ENCODE assay signal across 18 cellular contexts in the genomic region with DNA sequence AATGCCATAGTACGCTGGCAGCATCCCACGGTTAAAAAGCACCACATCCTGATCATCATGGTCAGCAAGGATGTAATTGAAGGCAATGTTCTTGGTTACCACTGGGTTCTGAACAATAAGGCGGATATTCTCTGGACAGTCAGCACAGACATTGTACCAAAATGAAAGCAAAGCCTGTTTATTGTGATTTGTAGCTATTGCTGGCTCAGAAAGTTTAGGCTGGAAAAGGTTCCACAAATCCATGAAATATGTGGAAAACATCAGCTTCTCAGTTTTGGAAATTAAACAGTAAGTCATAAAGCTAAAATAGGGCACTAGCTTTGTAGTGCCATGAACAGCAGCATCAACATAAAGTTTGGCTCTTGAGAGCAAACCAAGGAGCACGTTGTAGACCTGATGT.
"Had no signal": no experiment of that assay in that cellular context is flagged by ENCODE, and none has a peak within 500 bp of the region (broad histone marks: within the 10 kb centered on the region; RNA-seq: fewer than 3 reads in every experiment).

No MANE protein-coding gene starts in this region.

- H3K4me1 Mint-ChIP-seq: stimulated activated naive B cell treated with anti-CD40 and anti-IgM and Interleukin-4, amounts not matched to agents 10 μg/mL and 1 μg/mL and 100 μg/mL, for 72 hours had no signal

- H3K27me3 Mint-ChIP-seq: activated CD4-positive, alpha-beta memory T cell treated with anti-CD3 and anti-CD28 coated beads, Interleukin-2, amount 10 ng/mL, durations not matched to agents 7 days and 5 days; dendritic cell treated with granulocyte-macrophage colony-stimulating factor and Interleukin-4, amounts not matched to agents 40 ng/mL and 50 ng/mL, for 4 days; effector memory CD8-positive, alpha-beta T cell; stimulated activated naive B cell treated with anti-CD40 and anti-IgM and Interleukin-4, amounts not matched to agents 10 μg/mL and 1 μg/mL and 100 μg/mL, for 72 hours had no signal

- H3K4me3 Mint-ChIP-seq: activated CD4-positive, alpha-beta memory T cell treated with anti-CD3 and anti-CD28 coated beads, Interleukin-2, amount 10 ng/mL, durations not matched to agents 7 days and 5 days; dendritic cell treated with granulocyte-macrophage colony-stimulating factor and Interleukin-4, amounts not matched to agents 40 ng/mL and 50 ng/mL, for 4 days; effector memory CD8-positive, alpha-beta T cell; stimulated activated naive B cell treated with anti-CD40 and anti-IgM and Interleukin-4, amounts not matched to agents 10 μg/mL and 1 μg/mL and 100 μg/mL, for 72 hours had no signal

- DNase-seq: activated CD4-positive, alpha-beta memory T cell treated with anti-CD3 and anti-CD28 coated beads, Interleukin-2, amount 10 ng/mL, durations not matched to agents 7 days and 5 days; activated T-cell treated with anti-CD3 and anti-CD28 coated beads, Interleukin-2, amount 50 U/mL, for 48 hours; aorta; cerebellar nuclear complex; effector memory CD8-positive, alpha-beta T cell; gastrocnemius medialis; heart right ventricle; left colon; lower lobe of right lung; pancreas; retina; stimulated activated CD4-positive, alpha-beta T cell treated with anti-CD3 and anti-CD28 coated beads, Interleukin-2, amount 100 ng/mL, for 48 hours; stimulated activated naive B cell treated with anti-CD40 and anti-IgM and Interleukin-4, amounts not matched to agents 10 μg/mL and 1 μg/mL and 100 μg/mL, for 72 hours; testis; upper lobe of right lung had no signal

- H3K9me3 ChIP-seq: gastrocnemius medialis, heart right ventricle, lower lobe of right lung, pancreas, testis, upper lobe of right lung had no signal

- H3K4me3 ChIP-seq: gastrocnemius medialis, heart right ventricle, lower lobe of right lung, pancreas, testis, upper lobe of right lung had no signal

- H3K27ac Mint-ChIP-seq: activated CD4-positive, alpha-beta memory T cell treated with anti-CD3 and anti-CD28 coated beads, Interleukin-2, amount 10 ng/mL, durations not matched to agents 7 days and 5 days; dendritic cell treated with granulocyte-macrophage colony-stimulating factor and Interleukin-4, amounts not matched to agents 40 ng/mL and 50 ng/mL, for 4 days; effector memory CD8-positive, alpha-beta T cell; stimulated activated naive B cell treated with anti-CD40 and anti-IgM and Interleukin-4, amounts not matched to agents 10 μg/mL and 1 μg/mL and 100 μg/mL, for 72 hours had no signal

- H3K27me3 ChIP-seq: gastrocnemius medialis, heart right ventricle, pancreas, testis, upper lobe of right lung had no signal

- H3K27ac ChIP-seq: epithelial cell of prostate, gastrocnemius medialis, heart right ventricle, lower lobe of right lung, pancreas, testis, upper lobe of right lung, VCaP had no signal

- H3K4me1 ChIP-seq: lower lobe of right lung, testis, upper lobe of right lung had no signal

- H3K9me3 Mint-ChIP-seq: activated CD4-positive, alpha-beta memory T cell treated with anti-CD3 and anti-CD28 coated beads, Interleukin-2, amount 10 ng/mL, durations not matched to agents 7 days and 5 days; dendritic cell treated with granulocyte-macrophage colony-stimulating factor and Interleukin-4, amounts not matched to agents 40 ng/mL and 50 ng/mL, for 4 days; effector memory CD8-positive, alpha-beta T cell; stimulated activated naive B cell treated with anti-CD40 and anti-IgM and Interleukin-4, amounts not matched to agents 10 μg/mL and 1 μg/mL and 100 μg/mL, for 72 hours had no signal
